In the genomic region with DNA sequence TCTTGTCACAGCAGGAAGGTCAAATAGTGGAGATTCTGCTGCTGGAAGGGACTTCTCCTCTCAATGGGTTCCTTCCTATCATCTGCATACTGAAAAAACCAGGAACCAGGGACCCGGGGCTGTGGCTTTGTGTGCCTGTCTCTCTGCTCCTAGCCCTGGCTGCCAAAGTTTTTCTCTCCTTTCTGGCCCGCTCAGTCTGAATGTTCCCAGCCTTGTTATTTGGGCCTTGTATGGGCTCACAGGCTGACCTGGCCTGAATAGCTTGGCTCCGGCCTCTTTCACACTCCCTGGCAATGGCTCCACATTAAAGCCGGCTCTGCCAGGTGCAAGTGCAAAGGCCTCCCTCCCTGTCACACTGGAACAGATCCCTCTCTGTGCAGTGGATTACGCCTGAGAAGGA, we compare ENCODE assay signal across 2 cellular contexts.
TF ChIP-seq lines count a peak whose summit lies in the region.

No MANE protein-coding gene starts in this region.

TF ChIP-seq in liver, 16 proteins besides CTCF, POLR2A, EP300 and RAD21 (continued from another document):
- TF ChIP-seq REST (IDR thresholded peaks at IDR 0.05), result no peak

TF ChIP-seq in HepG2, 621 proteins besides CTCF, POLR2A, EP300 and RAD21 (continued from another document):
- TF ChIP-seq HIC2 (CRISPR knock-in tag; IDR thresholded peaks at IDR 0.05; ENCODE audit: low read depth) (no peak), ZNF660 (CRISPR knock-in tag; IDR thresholded peaks at IDR 0.05; ENCODE audit: borderline replicate concordance, low read depth) (no peak), ZNF589 (CRISPR knock-in tag; conservative IDR thresholded peaks at IDR 0.05) (no peak), ATM (IDR thresholded peaks at IDR 0.05; ENCODE audit: borderline replicate concordance) (no peak), ZNF776 (CRISPR knock-in tag; IDR thresholded peaks at IDR 0.05) (no peak), MXI1 (IDR thresholded peaks at IDR 0.05; ENCODE audit: borderline replicate concordance, low read depth, low read length) (no peak), ZKSCAN5 (CRISPR knock-in tag; IDR thresholded peaks at IDR 0.05) (no peak), FOXJ3 (CRISPR knock-in tag; IDR thresholded peaks at IDR 0.05; ENCODE audit: borderline replicate concordance) (no peak)
